Comparison of ENCODE assay signal across 27 cellular contexts in the genomic region with DNA sequence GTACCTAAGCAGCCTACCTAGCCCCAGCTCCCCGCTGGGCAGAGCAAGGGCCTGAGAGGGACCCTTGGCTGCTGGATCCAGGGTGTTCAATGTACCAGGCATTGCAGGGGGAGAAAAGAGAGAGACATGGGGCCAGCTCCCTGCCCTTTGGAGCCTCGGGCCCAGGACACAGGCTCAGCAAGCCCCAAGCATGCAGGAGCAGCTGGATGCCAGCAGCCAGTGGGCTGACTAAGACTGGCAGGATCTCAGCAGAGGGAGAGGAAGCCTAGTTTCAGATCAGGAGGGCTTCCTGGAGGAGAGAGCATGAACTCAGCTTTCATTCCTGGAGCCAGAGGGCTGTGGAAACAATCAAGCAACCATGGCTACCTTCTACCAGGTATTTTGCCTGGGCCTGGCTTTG.
DNase-seq lines count a peak whose midpoint lies in the region; ATAC-seq, FAIRE-seq and TF ChIP-seq lines count a peak whose summit lies in the region.
"Had no signal": no experiment of that assay in that cellular context is flagged by ENCODE, and none has a peak within 500 bp of the region (broad histone marks: within the 10 kb centered on the region; RNA-seq: fewer than 3 reads in every experiment).

No MANE protein-coding gene starts in this region.

- no peak overlapping the region for H3K4me2 ChIP-seq in K562 (ENCODE audit: insufficient read depth, low read length)
- H3K4me2 ChIP-seq: A549; BLaER1 treated with 17β-estradiol and CSF1 and Interleukin-3, amounts not matched to agents 10 nM and 100 nM; GM23338; KMS-11 had no signal

- no peaks in the 10 kb centered on the region for H3K36me3 ChIP-seq in K562 (ENCODE audit: control insufficient read depth, insufficient read depth, low read length)
- H3K36me3 ChIP-seq: BLaER1 treated with 17β-estradiol and CSF1 and Interleukin-3, amounts not matched to agents 10 nM and 100 nM; HAP-1 had no signal

- TF ChIP-seq EP300 in K562 (IDR thresholded peaks at IDR 0.05; ENCODE audit: low read length), result no peak

- H3K27ac ChIP-seq in K562 (ENCODE audit: extremely low read depth, low read depth, low read length), result no peak overlapping the region
- H3K27ac ChIP-seq: A549; BLaER1 treated with 17β-estradiol and CSF1 and Interleukin-3, amounts not matched to agents 10 nM and 100 nM; KMS-11 had no signal

- H3K9ac ChIP-seq in K562 (ENCODE audit: insufficient read depth in 1 of 2, low read depth in 2 of 2, low read length in 2 of 2), result no peak overlapping the region
- H3K9ac ChIP-seq: BLaER1 treated with 17β-estradiol and CSF1 and Interleukin-3, amounts not matched to agents 10 nM and 100 nM; KMS-11 had no signal

- H3K4me1 ChIP-seq in K562 (replicated peaks in 1 of 2; ENCODE audit: control insufficient read depth in 2 of 2, insufficient read depth in 2 of 2, low read length in 2 of 2), result peaks cover 3 to 10% of the 10 kb centered on the region in 2 experiments; a peak in 2 of 5 replicates
- H3K4me1 ChIP-seq: A549 had no signal

- no peaks in the 10 kb centered on the region; the same call in 1 of the 2 replicates for H3K9me3 ChIP-seq in K562 (replicated peaks; ENCODE audit: control insufficient read depth, insufficient read depth, low read depth, low read length)
- H3K9me3 ChIP-seq: HAP-1 had no signal

- intact Hi-C loops in K562 (cut with micrococcal nuclease), result no loop called here
- intact Hi-C loops in posterior vena cava (cut with DNase I), result no loop called here

- ATAC-seq in K562, result no peak
- ATAC-seq: A549, GM23338 had no signal

- WGBS in K562 (ENCODE audit: insufficient coverage, low coverage, missing lambda C conversion rate), result 0% methylated on average over 2 of the region's 2 CpGs

- CTCF ChIA-PET in K562 (lab: Yijun Ruan, JAX; ENCODE audit: low intra/inter-chr PET ratio), result no interaction called here

- no peaks in the 10 kb centered on the region for H3K79me2 ChIP-seq in K562 (ENCODE audit: control insufficient read depth, insufficient read depth, low read length)

- TF ChIP-seq POLR2A in K562 (conservative IDR thresholded peaks at IDR 0.05), result no peak

- BruUV-seq in K562 (replicated peaks; lab: Mats Ljungman, UMichigan), result no TSS peak

- H2AFZ ChIP-seq in K562 (ENCODE audit: low read depth, low read length), result no peak overlapping the region
- H2AFZ ChIP-seq: GM23338 had no signal

- DNase-seq in ELR (ENCODE audit: low read depth), result peak; percentile 10
- DNase-seq in K562 (ENCODE audit: extremely low read depth in 1 of 4, low spot score in 3 of 4), result no peak
- peak; percentile 39 for DNase-seq in mesenteric fat pad (ENCODE audit: low spot score)
- peak; percentile 62 for DNase-seq in posterior vena cava (ENCODE audit: low spot score)
- DNase-seq in NCI-H1105 treated with DMSO at 0.1 percent for 48 hours (lab: John Stamatoyannopoulos, UW), result no peak
- DNase-seq in iPS-NIHi7 (ENCODE audit: extremely low spot score), result no peak
- no peak for DNase-seq in DMS153 treated with DMSO at 0.1 percent for 48 hours (lab: John Stamatoyannopoulos, UW; ENCODE audit: unreplicated experiment)
- DNase-seq: AML-193, DMS79, HFFc6, IMR-90, MM.1S, NCI-H1417, NCI-H1694, NCI-H2081, NCI-H226, NCI-H510A, NCI-H69, RPMI8226, SHP77 had no signal

- peaks cover 20 to 60% of the 10 kb centered on the region in 2 experiments for H3K27me3 ChIP-seq in K562 (ENCODE audit: control insufficient read depth in 2 of 2, insufficient read depth in 2 of 2, low read length in 2 of 2)

- H3K4me3 ChIP-seq in K562, result no peak overlapping the region
- H3K4me3 ChIP-seq: A549; BLaER1 treated with 17β-estradiol and CSF1 and Interleukin-3, amounts not matched to agents 10 nM and 100 nM; GM23338; HAP-1 had no signal

- no peak for FAIRE-seq in K562 (lab: Jason Lieb, UNC)
- FAIRE-seq: A549, GM12892, GM19239 had no signal

- TF ChIP-seq RAD21 in K562 (CRISPR knock-in tag; conservative IDR thresholded peaks at IDR 0.05 in 1 of 2, IDR thresholded peaks at IDR 0.05 in 1 of 2), result no peak

- in situ Hi-C loops in K562 (cut with MboI), result no loop called here

- H3K9me1 ChIP-seq in K562 (ENCODE audit: control insufficient read depth, insufficient read depth, low read length), result no peaks in the 10 kb centered on the region

- H4K20me1 ChIP-seq in K562 (replicated peaks; ENCODE audit: control insufficient read depth, insufficient read depth, low read length), result 0 out of 2 replicates have a peak, but pooled peaks cover 4% of the 10 kb centered on the region

- POLR2A ChIA-PET in K562 (lab: Yijun Ruan, JAX), result interaction anchor here (0.7 kb wide), 1 partner anchor 66 kb away, joined by 3 read pairs; no protein-coding TSS in a partner anchor

- TF ChIP-seq CTCF in K562 (IDR thresholded peaks at IDR 0.05 in 2 of 3, conservative IDR thresholded peaks at IDR 0.05 in 1 of 3; ENCODE audit: insufficient read depth in 2 of 3, low read depth in 1 of 3, low read length in 3 of 3), result no peak

TF ChIP-seq in K562, 482 proteins besides CTCF, POLR2A, EP300 and RAD21:
- no peak for TF ChIP-seq PML (IDR thresholded peaks at IDR 0.05; ENCODE audit: low read length)
- TF ChIP-seq ZFP36 (IDR thresholded peaks at IDR 0.05; ENCODE audit: low read depth, low read length, partially characterized antibody), result peak; percentile 64

Comparison
In these comparisons a context has a peak if more than half of its experiments do, and no peak if none do; other contexts are left out.
1. DNase-seq: peak in ELR (single experiment), mesenteric fat pad (single experiment) and posterior vena cava (single experiment); none in K562 (0 of 4), NCI-H1105 treated with DMSO at 0.1 percent for 48 hours (single experiment), iPS-NIHi7 (single experiment) and DMS153 treated with DMSO at 0.1 percent for 48 hours (single experiment).